In the genomic region with DNA sequence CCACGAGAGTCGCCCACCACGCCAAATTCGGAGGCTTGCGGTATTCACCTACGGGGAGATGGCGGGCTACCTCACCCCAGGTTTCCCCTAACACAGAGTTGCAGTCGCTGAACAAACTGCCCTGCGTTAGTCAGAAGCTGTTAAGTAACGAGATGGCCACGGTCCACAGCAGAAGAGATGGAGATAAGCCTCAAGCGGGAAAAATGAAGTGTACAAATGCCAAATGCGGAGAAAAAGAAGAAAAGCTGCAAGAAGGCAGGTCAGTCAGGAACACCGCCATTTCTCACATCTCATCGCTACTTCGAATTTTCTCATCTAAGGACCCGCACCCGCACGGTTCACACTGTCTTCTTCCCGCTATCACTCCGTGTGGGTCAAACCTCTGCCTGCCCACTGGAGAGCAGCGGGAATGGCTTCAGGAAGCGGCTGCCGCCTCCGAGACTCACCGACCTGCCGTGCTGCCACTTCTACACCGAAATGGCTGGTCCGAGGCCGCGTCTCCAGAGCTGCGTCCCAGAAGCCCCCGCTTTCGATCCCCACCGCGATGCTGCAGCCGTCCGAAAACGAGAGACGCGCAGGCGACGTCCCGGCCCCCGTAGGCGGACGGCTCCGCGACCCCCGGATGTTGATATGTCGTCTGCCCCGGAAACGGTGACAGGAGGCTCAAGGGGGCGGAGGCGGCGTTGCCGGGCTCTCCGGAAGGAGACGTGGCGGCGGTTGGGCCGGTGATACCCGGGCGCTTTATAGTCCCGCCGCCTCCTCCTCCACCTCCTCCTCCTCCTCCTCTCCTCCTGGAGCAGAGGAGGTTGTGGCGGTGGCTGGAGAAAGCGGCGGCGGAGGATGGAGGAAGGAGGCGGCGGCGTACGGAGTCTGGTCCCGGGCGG, we compare ENCODE assay signal across 8 cellular contexts. TPM values are rescaled to one million over a fixed set of nuclear protein-coding genes. Genes with fewer than 3 reads are reported as not detected.
DNase-seq lines count a peak whose midpoint lies in the region; ATAC-seq and TF ChIP-seq lines count a peak whose summit lies in the region.

Gene ASB3, minus strand, starts transcription at position 583 of the 884 bp plus-strand sequence. CDS start 21,381 bp downstream, outside the sequence.
A gene with protein sequence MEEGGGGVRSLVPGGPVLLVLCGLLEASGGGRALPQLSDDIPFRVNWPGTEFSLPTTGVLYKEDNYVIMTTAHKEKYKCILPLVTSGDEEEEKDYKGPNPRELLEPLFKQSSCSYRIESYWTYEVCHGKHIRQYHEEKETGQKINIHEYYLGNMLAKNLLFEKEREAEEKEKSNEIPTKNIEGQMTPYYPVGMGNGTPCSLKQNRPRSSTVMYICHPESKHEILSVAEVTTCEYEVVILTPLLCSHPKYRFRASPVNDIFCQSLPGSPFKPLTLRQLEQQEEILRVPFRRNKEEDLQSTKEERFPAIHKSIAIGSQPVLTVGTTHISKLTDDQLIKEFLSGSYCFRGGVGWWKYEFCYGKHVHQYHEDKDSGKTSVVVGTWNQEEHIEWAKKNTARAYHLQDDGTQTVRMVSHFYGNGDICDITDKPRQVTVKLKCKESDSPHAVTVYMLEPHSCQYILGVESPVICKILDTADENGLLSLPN (plus strand): TSS at position 674 of the 884 bp plus-strand sequence. CDS start 167 bp downstream, at position 841.

- CTCF ChIA-PET in BJ (lab: Yijun Ruan, JAX), result interaction anchor here (1.0 to 1.7 kb wide), 3 partner anchors 9 to 365 kb away, joined by 4 to 5 read pairs (median 4); partner anchors contain the start of gene CHAC2
- CTCF ChIA-PET in activated CD4-positive, alpha-beta T cell treated with anti-CD3 and anti-CD28 coated beads, Interleukin-2, amount 10 ng/mL, durations not matched to agents 7 days and 5 days (lab: Charles Lee), result interaction anchor here (1.6 kb wide), 1 partner anchor 19 kb away, joined by 5 read pairs; the partner anchor contains the start of gene CHAC2

- POLR2A ChIA-PET in BJ (lab: Charles Lee), result no interaction called here
- POLR2A ChIA-PET in activated CD4-positive, alpha-beta T cell treated with anti-CD3 and anti-CD28 coated beads, Interleukin-2, amount 10 ng/mL, durations not matched to agents 7 days and 5 days (lab: Charles Lee), result interaction anchor here (0.6 kb wide), 2 partner anchors 19 to 224 kb away, joined by 3 to 4 read pairs; partner anchors contain the start of gene CHAC2

- DNase-seq in BJ (ENCODE audit: low read depth) (peak; percentile 31), NCI-H526 treated with DMSO at 0.1 percent for 48 hours (lab: John Stamatoyannopoulos, UW) (peak; percentile 79), cortex of kidney (lab: John Stamatoyannopoulos, UW) (peak; percentile 49), left kidney (ENCODE audit: low read depth, low spot score) (peak; percentile 98)
- peak; percentile 92 for DNase-seq in activated CD4-positive, alpha-beta T cell treated with anti-CD3 and anti-CD28 coated beads, Interleukin-2, amount 10 ng/mL, durations not matched to agents 7 days and 5 days
- peak; percentile 86 to 90 for DNase-seq in stimulated activated CD4-positive, alpha-beta T cell treated with anti-CD3 and anti-CD28 coated beads, Interleukin-2, amount 100 ng/mL, for 24 hours

- H3K27me3 ChIP-seq in BJ (ENCODE audit: control insufficient read depth, insufficient read depth, low read length), result no peaks in the 10 kb centered on the region

- H3K27ac Mint-ChIP-seq in activated CD4-positive, alpha-beta T cell treated with anti-CD3 and anti-CD28 coated beads, Interleukin-2, amount 10 ng/mL, durations not matched to agents 7 days and 5 days, result peak within 1 kb of the TSS; percentile 99

- H3K36me3 ChIP-seq in BJ (ENCODE audit: control insufficient read depth, insufficient read depth, low read length), result no peaks in the 10 kb centered on the region

- no peak for TF ChIP-seq CTCF in BJ (IDR thresholded peaks at IDR 0.05; ENCODE audit: insufficient read depth, low read depth, low read length)

- no peaks in the 10 kb centered on the region for H3K27me3 Mint-ChIP-seq in activated CD4-positive, alpha-beta T cell treated with anti-CD3 and anti-CD28 coated beads, Interleukin-2, amount 10 ng/mL, durations not matched to agents 7 days and 5 days

- peak within 1 kb of the TSS; percentile 86 for H3K4me3 Mint-ChIP-seq in activated CD4-positive, alpha-beta T cell treated with anti-CD3 and anti-CD28 coated beads, Interleukin-2, amount 10 ng/mL, durations not matched to agents 7 days and 5 days

- H3K4me3 ChIP-seq in BJ (ENCODE audit: low read depth, low read length), result peak within 1 kb of the TSS; percentile 54

- peaks cover 41% of the 10 kb centered on the region for H3K4me1 Mint-ChIP-seq in activated CD4-positive, alpha-beta T cell treated with anti-CD3 and anti-CD28 coated beads, Interleukin-2, amount 10 ng/mL, durations not matched to agents 7 days and 5 days

- peak; percentile 98 for ATAC-seq in GM19324 (IDR thresholded peaks at IDR 0.05; ENCODE audit: low FRiP score, unreplicated experiment)
- ATAC-seq in HG03460 (IDR thresholded peaks at IDR 0.05; ENCODE audit: unreplicated experiment), result peak; percentile 96

- H3K9me3 Mint-ChIP-seq in activated CD4-positive, alpha-beta T cell treated with anti-CD3 and anti-CD28 coated beads, Interleukin-2, amount 10 ng/mL, durations not matched to agents 7 days and 5 days, result no peaks in the 10 kb centered on the region

- H3K36me3 Mint-ChIP-seq in activated CD4-positive, alpha-beta T cell treated with anti-CD3 and anti-CD28 coated beads, Interleukin-2, amount 10 ng/mL, durations not matched to agents 7 days and 5 days (ENCODE audit: low read depth), result peaks cover 10% of the 10 kb centered on the region

RNA-seq across cellular contexts. Expression of gene ASB3, which starts in this region (rescaled TPM):
- 10.9 and 22.5 TPM in 2 replicates for polyA plus RNA-seq in BJ (2011; rRNA removed)
- polyA minus RNA-seq in BJ (2011; rRNA and poly(A)+ RNA removed), result 13.1 and 16.6 TPM in 2 replicates
- 10 to 100 TPM; 20.2 to 23.3 TPM for total RNA-seq in activated CD4-positive, alpha-beta T cell treated with anti-CD3 and anti-CD28 coated beads, Interleukin-2, amount 10 ng/mL, durations not matched to agents 7 days and 5 days

RNA-seq across cellular contexts. Expression of the second gene that starts in this region (rescaled TPM):
- 26.6 and 55.6 TPM in 2 replicates for polyA plus RNA-seq in BJ (2011; rRNA removed)
- 10.8 and 11.9 TPM in 2 replicates for polyA minus RNA-seq in BJ (2011; rRNA and poly(A)+ RNA removed)
- 10 to 100 TPM; 22.7 to 23.2 TPM for total RNA-seq in activated CD4-positive, alpha-beta T cell treated with anti-CD3 and anti-CD28 coated beads, Interleukin-2, amount 10 ng/mL, durations not matched to agents 7 days and 5 days

Comparison
In these comparisons a context has a peak if more than half of its experiments do, and no peak if none do; other contexts are left out.
1. Peak in every context shown above with its lines: DNase-seq, ATAC-seq and H3K4me3 ChIP-seq.
2. DNase-seq: peak in every context shown above with its lines; median percentile 98 in left kidney; 92 in activated CD4-positive, alpha-beta T cell treated with anti-CD3 and anti-CD28 coated beads, Interleukin-2, amount 10 ng/mL, durations not matched to agents 7 days and 5 days; 88 in stimulated activated CD4-positive, alpha-beta T cell treated with anti-CD3 and anti-CD28 coated beads, Interleukin-2, amount 100 ng/mL, for 24 hours; 79 in NCI-H526 treated with DMSO at 0.1 percent for 48 hours; 49 in cortex of kidney; 31 in BJ.